ENCODE assay signal across 5 cellular contexts in genomic region chr19:52567921-52568320, GRCh38.
"Had no signal": no experiment of that assay in that cellular context is flagged by ENCODE, and none has a peak within 500 bp of the region (broad histone marks: within the 10 kb centered on the region; RNA-seq: fewer than 3 reads in every experiment).

No MANE protein-coding gene starts in this region.

- H3K27ac ChIP-seq: HL-60 had no signal

- FAIRE-seq: HepG2, HTR-8/SVneo, K562 had no signal

- DNase-seq: IMR-90 had no signal

- H3K4me3 ChIP-seq: K562 had no signal
